In the genomic region with DNA sequence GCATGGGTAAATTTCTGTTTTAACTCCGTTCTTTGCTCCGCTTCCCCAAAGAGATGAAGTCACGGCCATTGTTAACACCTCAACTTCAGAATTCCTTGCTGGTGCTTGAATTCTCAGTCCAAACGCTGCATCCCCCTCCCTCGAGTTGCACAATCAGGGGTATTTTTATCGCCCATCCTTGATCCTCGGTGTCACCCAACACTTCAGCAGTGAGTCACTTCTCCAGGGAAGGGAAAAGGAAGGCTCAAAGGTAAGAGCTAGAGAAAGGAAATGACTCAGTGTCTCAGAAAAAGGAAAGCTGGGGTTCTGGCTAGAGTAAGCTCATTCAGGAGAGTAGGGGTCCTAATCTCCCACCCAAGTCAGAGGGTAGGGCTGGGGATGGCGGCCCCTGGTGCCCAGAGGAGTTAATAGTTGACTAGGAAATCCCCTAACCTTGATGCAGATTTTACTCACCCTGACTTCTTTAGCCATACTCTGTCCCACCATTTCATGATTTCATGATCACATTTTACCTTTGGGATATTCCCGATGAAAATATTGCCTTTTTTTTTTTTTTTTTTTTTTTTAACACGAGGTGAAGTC, we compare ENCODE assay signal across 1 cellular context.
TF ChIP-seq lines count a peak whose summit lies in the region.

No MANE protein-coding gene starts in this region.

TF ChIP-seq in K562, 482 proteins besides CTCF, POLR2A, EP300 and RAD21 (continued from another document):
- TF ChIP-seq, protein P1, sequence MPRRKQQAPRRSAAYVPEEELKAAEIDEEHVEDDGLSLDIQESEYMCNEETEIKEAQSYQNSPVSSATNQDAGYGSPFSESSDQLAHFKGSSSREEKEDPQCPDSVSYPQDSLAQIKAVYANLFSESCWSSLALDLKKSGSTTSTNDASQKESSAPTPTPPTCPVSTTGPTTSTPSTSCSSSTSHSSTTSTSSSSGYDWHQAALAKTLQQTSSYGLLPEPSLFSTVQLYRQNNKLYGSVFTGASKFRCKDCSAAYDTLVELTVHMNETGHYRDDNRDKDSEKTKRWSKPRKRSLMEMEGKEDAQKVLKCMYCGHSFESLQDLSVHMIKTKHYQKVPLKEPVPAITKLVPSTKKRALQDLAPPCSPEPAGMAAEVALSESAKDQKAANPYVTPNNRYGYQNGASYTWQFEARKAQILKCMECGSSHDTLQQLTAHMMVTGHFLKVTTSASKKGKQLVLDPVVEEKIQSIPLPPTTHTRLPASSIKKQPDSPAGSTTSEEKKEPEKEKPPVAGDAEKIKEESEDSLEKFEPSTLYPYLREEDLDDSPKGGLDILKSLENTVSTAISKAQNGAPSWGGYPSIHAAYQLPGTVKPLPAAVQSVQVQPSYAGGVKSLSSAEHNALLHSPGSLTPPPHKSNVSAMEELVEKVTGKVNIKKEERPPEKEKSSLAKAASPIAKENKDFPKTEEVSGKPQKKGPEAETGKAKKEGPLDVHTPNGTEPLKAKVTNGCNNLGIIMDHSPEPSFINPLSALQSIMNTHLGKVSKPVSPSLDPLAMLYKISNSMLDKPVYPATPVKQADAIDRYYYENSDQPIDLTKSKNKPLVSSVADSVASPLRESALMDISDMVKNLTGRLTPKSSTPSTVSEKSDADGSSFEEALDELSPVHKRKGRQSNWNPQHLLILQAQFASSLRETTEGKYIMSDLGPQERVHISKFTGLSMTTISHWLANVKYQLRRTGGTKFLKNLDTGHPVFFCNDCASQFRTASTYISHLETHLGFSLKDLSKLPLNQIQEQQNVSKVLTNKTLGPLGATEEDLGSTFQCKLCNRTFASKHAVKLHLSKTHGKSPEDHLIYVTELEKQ (CRISPR knock-in tag; IDR thresholded peaks at IDR 0.05) = no peak
- TF ChIP-seq, protein P2, sequence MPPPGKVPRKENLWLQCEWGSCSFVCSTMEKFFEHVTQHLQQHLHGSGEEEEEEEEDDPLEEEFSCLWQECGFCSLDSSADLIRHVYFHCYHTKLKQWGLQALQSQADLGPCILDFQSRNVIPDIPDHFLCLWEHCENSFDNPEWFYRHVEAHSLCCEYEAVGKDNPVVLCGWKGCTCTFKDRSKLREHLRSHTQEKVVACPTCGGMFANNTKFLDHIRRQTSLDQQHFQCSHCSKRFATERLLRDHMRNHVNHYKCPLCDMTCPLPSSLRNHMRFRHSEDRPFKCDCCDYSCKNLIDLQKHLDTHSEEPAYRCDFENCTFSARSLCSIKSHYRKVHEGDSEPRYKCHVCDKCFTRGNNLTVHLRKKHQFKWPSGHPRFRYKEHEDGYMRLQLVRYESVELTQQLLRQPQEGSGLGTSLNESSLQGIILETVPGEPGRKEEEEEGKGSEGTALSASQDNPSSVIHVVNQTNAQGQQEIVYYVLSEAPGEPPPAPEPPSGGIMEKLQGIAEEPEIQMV (tag; conservative IDR thresholded peaks at IDR 0.05; ENCODE audit: low read depth) = no peak
- TF ChIP-seq KDM4B (IDR thresholded peaks at IDR 0.05; ENCODE audit: borderline replicate concordance in 2 of 2, low read depth in 1 of 2) (no peak), ILK (tag; IDR thresholded peaks at IDR 0.05; ENCODE audit: borderline replicate concordance, low read depth) (no peak), BCOR (IDR thresholded peaks at IDR 0.05) (no peak), CCNT2 (IDR thresholded peaks at IDR 0.05; ENCODE audit: borderline replicate concordance, extremely low read depth, insufficient read length, low read depth, low read length) (no peak), ARHGAP35 (IDR thresholded peaks at IDR 0.05; ENCODE audit: partially characterized antibody) (no peak), RBM14 (IDR thresholded peaks at IDR 0.05; ENCODE audit: borderline replicate concordance, insufficient read depth, low read depth, low read length) (no peak), CEBPB (tag; IDR thresholded peaks at IDR 0.05) (peak; percentile 88), MTA2 (IDR thresholded peaks at IDR 0.05; ENCODE audit: low read depth) (no peak), TEAD1 (CRISPR knock-in tag; IDR thresholded peaks at IDR 0.05) (no peak), CEBPG (CRISPR knock-in tag; IDR thresholded peaks at IDR 0.05) (peak; percentile 69), CEBPG (tag; conservative IDR thresholded peaks at IDR 0.05 in 1 of 2, IDR thresholded peaks at IDR 0.05 in 1 of 2) (peak in 1 of 2 experiments; percentile 86; a peak in 2 of 4 replicates), MIER1 (IDR thresholded peaks at IDR 0.05; ENCODE audit: low read depth) (no peak), NCOA1 (IDR thresholded peaks at IDR 0.05; ENCODE audit: low read depth) (no peak), EHMT2 (IDR thresholded peaks at IDR 0.05) (no peak), HDGF (IDR thresholded peaks at IDR 0.05) (no peak), ARID1B (IDR thresholded peaks at IDR 0.05) (peak; percentile 73)
- TF ChIP-seq, protein P3, sequence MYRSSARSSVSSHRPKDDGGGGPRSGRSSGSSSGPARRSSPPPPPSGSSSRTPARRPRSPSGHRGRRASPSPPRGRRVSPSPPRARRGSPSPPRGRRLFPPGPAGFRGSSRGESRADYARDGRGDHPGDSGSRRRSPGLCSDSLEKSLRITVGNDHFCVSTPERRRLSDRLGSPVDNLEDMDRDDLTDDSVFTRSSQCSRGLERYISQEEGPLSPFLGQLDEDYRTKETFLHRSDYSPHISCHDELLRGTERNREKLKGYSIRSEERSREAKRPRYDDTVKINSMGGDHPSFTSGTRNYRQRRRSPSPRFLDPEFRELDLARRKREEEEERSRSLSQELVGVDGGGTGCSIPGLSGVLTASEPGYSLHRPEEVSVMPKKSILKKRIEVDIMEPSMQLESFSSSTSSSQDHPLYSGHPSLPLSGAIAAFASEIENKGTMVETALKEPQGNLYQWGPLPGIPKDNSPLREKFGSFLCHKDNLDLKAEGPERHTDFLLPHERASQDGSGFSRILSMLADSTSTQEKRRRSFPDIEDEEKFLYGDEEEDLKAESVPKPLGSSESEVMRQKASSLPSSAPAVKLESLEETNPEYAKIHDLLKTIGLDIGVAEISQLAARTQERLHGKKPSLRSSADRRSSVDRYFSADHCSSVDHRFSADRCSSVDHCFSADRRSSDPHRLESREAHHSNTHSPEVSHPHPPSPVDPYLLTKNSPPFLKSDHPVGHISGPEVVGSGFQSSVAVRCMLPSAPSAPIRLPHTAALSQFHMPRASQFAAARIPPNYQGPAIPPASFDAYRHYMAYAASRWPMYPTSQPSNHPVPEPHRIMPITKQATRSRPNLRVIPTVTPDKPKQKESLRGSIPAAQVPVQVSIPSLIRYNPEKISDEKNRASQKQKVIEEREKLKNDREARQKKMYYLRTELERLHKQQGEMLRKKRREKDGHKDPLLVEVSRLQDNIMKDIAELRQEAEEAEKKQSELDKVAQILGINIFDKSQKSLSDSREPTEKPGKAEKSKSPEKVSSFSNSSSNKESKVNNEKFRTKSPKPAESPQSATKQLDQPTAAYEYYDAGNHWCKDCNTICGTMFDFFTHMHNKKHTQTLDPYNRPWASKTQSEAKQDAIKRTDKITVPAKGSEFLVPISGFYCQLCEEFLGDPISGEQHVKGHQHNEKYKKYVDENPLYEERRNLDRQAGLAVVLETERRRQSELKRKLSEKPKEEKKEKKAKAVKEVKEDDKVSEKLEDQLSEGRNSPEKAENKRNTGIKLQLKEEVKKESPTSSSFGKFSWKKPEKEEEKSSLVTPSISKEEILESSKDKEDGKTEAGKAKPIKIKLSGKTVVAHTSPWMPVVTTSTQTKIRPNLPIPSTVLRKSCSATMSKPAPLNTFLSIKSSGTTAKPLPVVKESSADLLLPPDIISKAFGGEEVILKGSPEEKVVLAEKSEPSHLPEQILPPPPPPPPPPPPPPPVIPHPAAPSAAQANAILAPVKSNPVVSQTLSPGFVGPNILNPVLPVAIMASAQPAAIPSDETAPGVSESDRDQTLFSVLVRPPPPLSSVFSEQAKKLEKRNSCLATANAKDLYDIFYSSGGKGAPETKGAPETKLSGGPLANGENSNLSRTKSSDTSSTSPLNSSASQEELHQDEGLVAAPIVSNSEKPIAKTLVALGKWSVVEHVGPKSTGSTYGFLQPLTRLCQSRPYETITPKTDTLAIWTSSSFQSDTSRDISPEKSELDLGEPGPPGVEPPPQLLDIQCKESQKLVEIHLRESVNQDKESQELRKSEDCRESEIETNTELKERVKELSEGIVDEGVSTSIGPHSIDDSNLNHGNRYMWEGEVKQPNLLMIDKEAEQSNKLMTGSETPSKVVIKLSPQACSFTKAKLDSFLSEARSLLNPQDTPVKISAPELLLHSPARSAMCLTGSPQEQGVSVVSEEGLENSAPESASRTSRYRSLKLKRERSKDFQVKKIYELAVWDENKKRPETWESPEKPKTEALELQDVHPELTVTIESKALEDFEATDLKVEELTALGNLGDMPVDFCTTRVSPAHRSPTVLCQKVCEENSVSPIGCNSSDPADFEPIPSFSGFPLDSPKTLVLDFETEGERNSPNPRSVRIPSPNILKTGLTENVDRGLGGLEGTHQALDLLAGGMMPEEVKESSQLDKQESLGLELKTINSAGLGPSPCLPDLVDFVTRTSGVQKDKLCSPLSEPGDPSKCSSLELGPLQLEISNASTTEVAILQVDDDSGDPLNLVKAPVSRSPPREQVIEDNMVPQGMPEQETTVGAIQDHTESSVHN (IDR thresholded peaks at IDR 0.05; ENCODE audit: borderline replicate concordance in 1 of 2, low read depth in 1 of 2) = no peak
- TF ChIP-seq, protein P4, sequence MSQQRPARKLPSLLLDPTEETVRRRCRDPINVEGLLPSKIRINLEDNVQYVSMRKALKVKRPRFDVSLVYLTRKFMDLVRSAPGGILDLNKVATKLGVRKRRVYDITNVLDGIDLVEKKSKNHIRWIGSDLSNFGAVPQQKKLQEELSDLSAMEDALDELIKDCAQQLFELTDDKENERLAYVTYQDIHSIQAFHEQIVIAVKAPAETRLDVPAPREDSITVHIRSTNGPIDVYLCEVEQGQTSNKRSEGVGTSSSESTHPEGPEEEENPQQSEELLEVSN (IDR thresholded peaks at IDR 0.05; ENCODE audit: borderline replicate concordance in 1 of 2, extremely low read depth in 1 of 2, insufficient read depth in 1 of 2, insufficient read length in 1 of 2, low read depth in 1 of 2, low read length in 1 of 2, poor library complexity in 1 of 2, severe bottlenecking in 1 of 2) = no peak
- TF ChIP-seq, protein P5, sequence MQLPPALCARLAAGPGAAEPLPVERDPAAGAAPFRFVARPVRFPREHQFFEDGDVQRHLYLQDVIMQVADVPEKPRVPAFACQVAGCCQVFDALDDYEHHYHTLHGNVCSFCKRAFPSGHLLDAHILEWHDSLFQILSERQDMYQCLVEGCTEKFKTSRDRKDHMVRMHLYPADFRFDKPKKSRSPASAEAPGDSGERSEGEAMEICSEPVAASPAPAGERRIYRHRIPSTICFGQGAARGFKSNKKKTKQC (CRISPR knock-in tag; IDR thresholded peaks at IDR 0.05) = no peak
- TF ChIP-seq, protein P6, sequence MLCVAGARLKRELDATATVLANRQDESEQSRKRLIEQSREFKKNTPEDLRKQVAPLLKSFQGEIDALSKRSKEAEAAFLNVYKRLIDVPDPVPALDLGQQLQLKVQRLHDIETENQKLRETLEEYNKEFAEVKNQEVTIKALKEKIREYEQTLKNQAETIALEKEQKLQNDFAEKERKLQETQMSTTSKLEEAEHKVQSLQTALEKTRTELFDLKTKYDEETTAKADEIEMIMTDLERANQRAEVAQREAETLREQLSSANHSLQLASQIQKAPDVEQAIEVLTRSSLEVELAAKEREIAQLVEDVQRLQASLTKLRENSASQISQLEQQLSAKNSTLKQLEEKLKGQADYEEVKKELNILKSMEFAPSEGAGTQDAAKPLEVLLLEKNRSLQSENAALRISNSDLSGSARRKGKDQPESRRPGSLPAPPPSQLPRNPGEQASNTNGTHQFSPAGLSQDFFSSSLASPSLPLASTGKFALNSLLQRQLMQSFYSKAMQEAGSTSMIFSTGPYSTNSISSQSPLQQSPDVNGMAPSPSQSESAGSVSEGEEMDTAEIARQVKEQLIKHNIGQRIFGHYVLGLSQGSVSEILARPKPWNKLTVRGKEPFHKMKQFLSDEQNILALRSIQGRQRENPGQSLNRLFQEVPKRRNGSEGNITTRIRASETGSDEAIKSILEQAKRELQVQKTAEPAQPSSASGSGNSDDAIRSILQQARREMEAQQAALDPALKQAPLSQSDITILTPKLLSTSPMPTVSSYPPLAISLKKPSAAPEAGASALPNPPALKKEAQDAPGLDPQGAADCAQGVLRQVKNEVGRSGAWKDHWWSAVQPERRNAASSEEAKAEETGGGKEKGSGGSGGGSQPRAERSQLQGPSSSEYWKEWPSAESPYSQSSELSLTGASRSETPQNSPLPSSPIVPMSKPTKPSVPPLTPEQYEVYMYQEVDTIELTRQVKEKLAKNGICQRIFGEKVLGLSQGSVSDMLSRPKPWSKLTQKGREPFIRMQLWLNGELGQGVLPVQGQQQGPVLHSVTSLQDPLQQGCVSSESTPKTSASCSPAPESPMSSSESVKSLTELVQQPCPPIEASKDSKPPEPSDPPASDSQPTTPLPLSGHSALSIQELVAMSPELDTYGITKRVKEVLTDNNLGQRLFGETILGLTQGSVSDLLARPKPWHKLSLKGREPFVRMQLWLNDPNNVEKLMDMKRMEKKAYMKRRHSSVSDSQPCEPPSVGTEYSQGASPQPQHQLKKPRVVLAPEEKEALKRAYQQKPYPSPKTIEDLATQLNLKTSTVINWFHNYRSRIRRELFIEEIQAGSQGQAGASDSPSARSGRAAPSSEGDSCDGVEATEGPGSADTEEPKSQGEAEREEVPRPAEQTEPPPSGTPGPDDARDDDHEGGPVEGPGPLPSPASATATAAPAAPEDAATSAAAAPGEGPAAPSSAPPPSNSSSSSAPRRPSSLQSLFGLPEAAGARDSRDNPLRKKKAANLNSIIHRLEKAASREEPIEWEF (CRISPR knock-in tag; IDR thresholded peaks at IDR 0.05) = no peak
